Comparison of ENCODE assay signal across 8 cellular contexts in genomic region chr2:69013123-69013836, GRCh38. TPM values are rescaled to one million over a fixed set of nuclear protein-coding genes. Genes with fewer than 3 reads are reported as not detected.
A peak's percentile ranks its signal among the peaks of the same experiment; 100 is the strongest.
DNase-seq lines count a peak whose midpoint lies in the region; ATAC-seq and TF ChIP-seq lines count a peak whose summit lies in the region.

Gene ANTXR1 (plus strand): TSS chr2:69013179. CDS start chr2:69013500, 321 bp downstream.

- H3K27ac ChIP-seq in left ventricle myocardium inferior (replicated peaks) (peak within 1 kb of the TSS; percentile 80), parathyroid adenoma (peak within 1 kb of the TSS; percentile 52)

- H3K27me3 ChIP-seq in left ventricle myocardium inferior (ENCODE audit: low read depth) = peaks cover 49% of the 10 kb centered on the region
- H3K27me3 ChIP-seq in parathyroid adenoma (ENCODE audit: control insufficient read depth, insufficient read depth, low read length) = no peaks in the 10 kb centered on the region

- H2AFZ ChIP-seq in parathyroid adenoma = peak within 1 kb of the TSS; percentile 93

- in situ Hi-C loops in ACHN (cut with HindIII; ENCODE audit: low pct_ligation_motif_present, low pct_unique_long_range_greater_than_20kb, low sequenced_read_pairs) = no loop called here

- peak; percentile 26 for TF ChIP-seq CTCF in left ventricle myocardium inferior (IDR thresholded peaks at IDR 0.05; ENCODE audit: borderline replicate concordance)
- no peak for TF ChIP-seq CTCF in parathyroid adenoma (IDR thresholded peaks at IDR 0.05)

- H3K4me1 ChIP-seq in left ventricle myocardium inferior (peaks cover 37% of the 10 kb centered on the region), parathyroid adenoma (no peaks in the 10 kb centered on the region)

- H3K4me3 ChIP-seq in left ventricle myocardium inferior = peak within 1 kb of the TSS; percentile 88
- peak within 1 kb of the TSS; percentile 75 for H3K4me3 ChIP-seq in parathyroid adenoma (ENCODE audit: low read depth, low read length)

- H3K36me3 ChIP-seq in left ventricle myocardium inferior (no peaks in the 10 kb centered on the region), parathyroid adenoma (ENCODE audit: control insufficient read depth, insufficient read depth, low read length) (no peaks in the 10 kb centered on the region)

- H3K9me3 ChIP-seq in left ventricle myocardium inferior (replicated peaks) (no peaks in the 10 kb centered on the region), parathyroid adenoma (ENCODE audit: control insufficient read depth, low read length) (no peaks in the 10 kb centered on the region)

- DNase-seq in ACHN (peak; percentile 73), H4 (ENCODE audit: low spot score) (peak; percentile 66), NCI-H524 treated with DMSO at 0.1 percent for 48 hours (lab: John Stamatoyannopoulos, UW) (peak; percentile 49), amygdala (lab: John Stamatoyannopoulos, UW) (peak in 33 of 56 donors; percentile 16 to 73 (median 51)), left ventricle myocardium inferior (peak; percentile 22), T-helper 9 cell (no peak)

- no peak for ATAC-seq in GM21526 (IDR thresholded peaks at IDR 0.05; ENCODE audit: low FRiP score, unreplicated experiment)

- intact Hi-C loops in left ventricle myocardium inferior (cut with micrococcal nuclease) = no loop called here

- H3K9ac ChIP-seq in parathyroid adenoma = peak within 1 kb of the TSS; percentile 39

- peak within 1 kb of the TSS; percentile 98 for H3K4me2 ChIP-seq in parathyroid adenoma (ENCODE audit: low read length)

- peaks cover 16% of the 10 kb centered on the region for H3K79me2 ChIP-seq in parathyroid adenoma

RNA-seq across cellular contexts. Expression of gene ANTXR1, which starts in this region (rescaled TPM):
- 27.4 and 34.5 TPM in 2 replicates for total RNA-seq in H4 (2014; rRNA removed; shearing (Covaris generic))
- total RNA-seq in left ventricle myocardium inferior = 23.3 TPM
